31 cellular contexts compared by ENCODE assay signal in genomic region chr16:73420244-73421040, GRCh38.
A peak's percentile ranks its signal among the peaks of the same experiment; 100 is the strongest.
DNase-seq lines count a peak whose midpoint lies in the region; ATAC-seq, FAIRE-seq and TF ChIP-seq lines count a peak whose summit lies in the region.
"Had no signal": no experiment of that assay in that cellular context is flagged by ENCODE, and none has a peak within 500 bp of the region (broad histone marks: within the 10 kb centered on the region; RNA-seq: fewer than 3 reads in every experiment).

No MANE protein-coding gene starts in this region.

- H3K27ac Mint-ChIP-seq in naive thymus-derived CD4-positive, alpha-beta T cell = no peak overlapping the region
- H3K27ac Mint-ChIP-seq: activated B cell treated with CpG ODN at 0.5 μM for 24 hours; activated CD4-positive, alpha-beta T cell treated with anti-CD3 and anti-CD28 coated beads, Interleukin-2, amount 10 ng/mL, durations not matched to agents 7 days and 5 days; activated naive CD4-positive, alpha-beta T cell treated with anti-CD3 and anti-CD28 coated beads, Interleukin-2, amount 50 U/mL, for 24 hours; CD8-positive, alpha-beta T cell; naive B cell had no signal

- dilution Hi-C loops in keratinocyte (cut with MboI; ENCODE audit: extremely low pct_ligation_motif_present, low sequenced_read_pairs) = no loop called here

- no peaks in the 10 kb centered on the region for H3K4me1 ChIP-seq in RWPE2 (ENCODE audit: insufficient read depth, poor library complexity, severe bottlenecking)
- H3K4me1 ChIP-seq in keratinocyte (ENCODE audit: control insufficient read depth, extremely low read depth, insufficient read depth, low read length) = no peaks in the 10 kb centered on the region
- H3K4me1 ChIP-seq in naive thymus-derived CD4-positive, alpha-beta T cell (ENCODE audit: control insufficient read depth in 2 of 2, insufficient read depth in 2 of 2, low read length in 2 of 2) = no peaks in the 10 kb centered on the region
- no peaks in the 10 kb centered on the region for H3K4me1 ChIP-seq in SJCRH30
- H3K4me1 ChIP-seq: BE2C, colonic mucosa, left ventricle myocardium inferior, prostate gland had no signal

- no peak overlapping the region for H3K27ac ChIP-seq in RWPE2 (ENCODE audit: poor library complexity, severe bottlenecking)
- H3K27ac ChIP-seq in keratinocyte (ENCODE audit: control insufficient read depth, insufficient read depth, low read length) = no peak overlapping the region
- H3K27ac ChIP-seq in naive thymus-derived CD4-positive, alpha-beta T cell (ENCODE audit: low read depth, low read length) = no peak overlapping the region
- H3K27ac ChIP-seq in SJCRH30 = no peak overlapping the region
- H3K27ac ChIP-seq: colonic mucosa, epithelial cell of prostate, left ventricle myocardium inferior, neutrophil, prostate gland, SK-N-MC, tibial nerve had no signal

- no peak overlapping the region for H3K4me3 ChIP-seq in RWPE2 (ENCODE audit: severe bottlenecking)
- no peak overlapping the region for H3K4me3 ChIP-seq in keratinocyte (ENCODE audit: control insufficient read depth in 2 of 3, extremely low read depth in 1 of 3, insufficient read depth in 2 of 3, low read depth in 1 of 3, low read length in 3 of 3)
- H3K4me3 ChIP-seq in naive thymus-derived CD4-positive, alpha-beta T cell (ENCODE audit: low read length) = no peak overlapping the region
- no peak overlapping the region for H3K4me3 ChIP-seq in SJCRH30
- H3K4me3 ChIP-seq: colonic mucosa, left ventricle myocardium inferior, prostate gland, SK-N-MC, tibial nerve had no signal

- peaks cover 0 to 2% (median 0%) of the 10 kb centered on the region in 7 donors for H3K4me1 Mint-ChIP-seq in naive thymus-derived CD4-positive, alpha-beta T cell
- H3K4me1 Mint-ChIP-seq: activated B cell treated with CpG ODN at 0.5 μM for 24 hours; activated CD4-positive, alpha-beta T cell treated with anti-CD3 and anti-CD28 coated beads, Interleukin-2, amount 10 ng/mL, durations not matched to agents 7 days and 5 days; activated naive CD4-positive, alpha-beta T cell treated with anti-CD3 and anti-CD28 coated beads, Interleukin-2, amount 50 U/mL, for 24 hours; naive B cell had no signal

- H3K4me3 Mint-ChIP-seq in naive thymus-derived CD4-positive, alpha-beta T cell = no peak overlapping the region
- H3K4me3 Mint-ChIP-seq: activated B cell treated with CpG ODN at 0.5 μM for 24 hours; activated CD4-positive, alpha-beta T cell treated with anti-CD3 and anti-CD28 coated beads, Interleukin-2, amount 10 ng/mL, durations not matched to agents 7 days and 5 days; activated naive CD4-positive, alpha-beta T cell treated with anti-CD3 and anti-CD28 coated beads, Interleukin-2, amount 50 U/mL, for 24 hours; CD8-positive, alpha-beta T cell; naive B cell had no signal

- H3K9me3 ChIP-seq in RWPE2 (ENCODE audit: severe bottlenecking) (no peaks in the 10 kb centered on the region), keratinocyte (ENCODE audit: control insufficient read depth, low read depth, low read length) (no peaks in the 10 kb centered on the region), SJCRH30 (replicated peaks) (no peaks in the 10 kb centered on the region)
- no peaks in the 10 kb centered on the region for H3K9me3 ChIP-seq in naive thymus-derived CD4-positive, alpha-beta T cell (ENCODE audit: control insufficient read depth in 2 of 3, low read length in 3 of 3)
- H3K9me3 ChIP-seq: BE2C, colonic mucosa, left ventricle myocardium inferior, neutrophil, prostate gland, tibial nerve had no signal

- TF ChIP-seq CTCF in RWPE2 (IDR thresholded peaks at IDR 0.05; ENCODE audit: poor library complexity, severe bottlenecking) (no peak), keratinocyte (optimal IDR thresholded peaks at IDR 0.05 in 1 of 3, IDR thresholded peaks at IDR 0.05 in 1 of 3, conservative IDR thresholded peaks at IDR 0.05 in 1 of 3; ENCODE audit: extremely low read depth in 1 of 3, insufficient read depth in 2 of 3, low read length in 3 of 3) (no peak)

- POLR2A ChIA-PET in naive thymus-derived CD4-positive, alpha-beta T cell (lab: Charles Lee) = no interaction called here

- H3K36me3 Mint-ChIP-seq in naive thymus-derived CD4-positive, alpha-beta T cell = no peaks in the 10 kb centered on the region
- H3K36me3 Mint-ChIP-seq: activated naive CD4-positive, alpha-beta T cell treated with anti-CD3 and anti-CD28 coated beads, Interleukin-2, amount 50 U/mL, for 24 hours; CD8-positive, alpha-beta T cell; naive B cell had no signal

- H3K79me2 ChIP-seq in keratinocyte (ENCODE audit: control insufficient read depth, insufficient read depth, low read length) = no peaks in the 10 kb centered on the region

- peak overlapping the region; percentile 6 for H3K4me2 ChIP-seq in keratinocyte (ENCODE audit: control insufficient read depth, extremely low read depth, insufficient read depth, low read depth, low read length)

- H4K20me1 ChIP-seq in keratinocyte (ENCODE audit: control insufficient read depth, extremely low read depth, insufficient read depth, low read length) = no peaks in the 10 kb centered on the region

- H3K27me3 ChIP-seq in RWPE2 (ENCODE audit: insufficient read depth, poor library complexity, severe bottlenecking) = no peaks in the 10 kb centered on the region
- H3K27me3 ChIP-seq in keratinocyte (ENCODE audit: control insufficient read depth, extremely low read depth, insufficient read depth, low read length) = no peaks in the 10 kb centered on the region
- H3K27me3 ChIP-seq in naive thymus-derived CD4-positive, alpha-beta T cell (ENCODE audit: control insufficient read depth in 2 of 2, insufficient read depth in 2 of 2, low read length in 2 of 2) = no peaks in the 10 kb centered on the region
- H3K27me3 ChIP-seq in SJCRH30 = no peaks in the 10 kb centered on the region
- H3K27me3 ChIP-seq: BE2C, colonic mucosa, neutrophil, tibial nerve had no signal

- 0 out of 3 replicates have a peak, but pooled peaks have one; percentile 14 for ATAC-seq in RWPE2 (ENCODE audit: low read depth)
- no peak for ATAC-seq in naive thymus-derived CD4-positive, alpha-beta T cell
- ATAC-seq: CD8-positive, alpha-beta T cell; sciatic nerve had no signal

- intact Hi-C loops in naive thymus-derived CD4-positive, alpha-beta T cell (cut with micrococcal nuclease) = no loop called here

- H2AFZ ChIP-seq in keratinocyte (ENCODE audit: control insufficient read depth, low read length) = no peak overlapping the region

- H3K36me3 ChIP-seq in RWPE2 (ENCODE audit: low read depth) = no peaks in the 10 kb centered on the region
- no peaks in the 10 kb centered on the region for H3K36me3 ChIP-seq in keratinocyte (ENCODE audit: control insufficient read depth in 2 of 2, extremely low read depth in 1 of 2, insufficient read depth in 2 of 2, low read length in 2 of 2)
- no peaks in the 10 kb centered on the region for H3K36me3 ChIP-seq in naive thymus-derived CD4-positive, alpha-beta T cell (ENCODE audit: control insufficient read depth in 2 of 3, insufficient read depth in 3 of 3, low read length in 3 of 3)
- no peaks in the 10 kb centered on the region for H3K36me3 ChIP-seq in SJCRH30
- H3K36me3 ChIP-seq: BE2C, colonic mucosa, left ventricle myocardium inferior, neutrophil, prostate gland, tibial nerve had no signal

- FAIRE-seq in keratinocyte (lab: Jason Lieb, UNC) = no peak
- FAIRE-seq: GM12892 had no signal

- H3K27me3 Mint-ChIP-seq in naive thymus-derived CD4-positive, alpha-beta T cell = peaks cover 0 to 9% (median 0%) of the 10 kb centered on the region in 5 donors
- H3K27me3 Mint-ChIP-seq: activated B cell treated with CpG ODN at 0.5 μM for 24 hours; activated CD4-positive, alpha-beta T cell treated with anti-CD3 and anti-CD28 coated beads, Interleukin-2, amount 10 ng/mL, durations not matched to agents 7 days and 5 days; activated naive CD4-positive, alpha-beta T cell treated with anti-CD3 and anti-CD28 coated beads, Interleukin-2, amount 50 U/mL, for 24 hours had no signal

- DNase-seq in A172 (ENCODE audit: low spot score) (peak; percentile 72), HS-5 (ENCODE audit: low read depth) (peak; percentile 14), RWPE2 (ENCODE audit: low spot score) (no peak), keratinocyte (ENCODE audit: low read depth, low spot score) (no peak), NCI-H2081 (lab: John Stamatoyannopoulos, UW) (no peak), SJCRH30 (no peak), HT-29 (ENCODE audit: low spot score) (no peak)
- no peak for DNase-seq in naive thymus-derived CD4-positive, alpha-beta T cell
- DNase-seq: activated B cell treated with CpG ODN at 0.5 μM for 24 hours; activated CD4-positive, alpha-beta T cell treated with anti-CD3 and anti-CD28 coated beads, Interleukin-2, amount 10 ng/mL, durations not matched to agents 7 days and 5 days; amygdala; BE2C; CD8-positive, alpha-beta T cell; colonic mucosa; effector memory CD4-positive, alpha-beta T cell; left ventricle myocardium inferior; naive B cell; NCI-H1092 treated with DMSO at 0.1 percent for 48 hours; NCI-H1930; NCI-H2227 treated with DMSO at 0.1 percent for 48 hours; NCI-H774; RPMI8226; stimulated activated CD4-positive, alpha-beta T cell treated with anti-CD3 and anti-CD28 coated beads, Interleukin-4, amount 100 ng/mL, for 24 hours had no signal

- no peak overlapping the region for H3K9ac ChIP-seq in keratinocyte (ENCODE audit: control insufficient read depth, extremely low read depth, insufficient read depth, low read length)

- CTCF ChIA-PET in naive thymus-derived CD4-positive, alpha-beta T cell (lab: Charles Lee) = interaction anchor here (0.6 kb wide), 1 partner anchor 484 kb away, joined by 4 read pairs; no protein-coding TSS in a partner anchor

- H3K9me3 Mint-ChIP-seq in naive thymus-derived CD4-positive, alpha-beta T cell = peaks cover 0 to 3% (median 0%) of the 10 kb centered on the region in 11 donors
- H3K9me3 Mint-ChIP-seq: activated B cell treated with CpG ODN at 0.5 μM for 24 hours; activated CD4-positive, alpha-beta T cell treated with anti-CD3 and anti-CD28 coated beads, Interleukin-2, amount 10 ng/mL, durations not matched to agents 7 days and 5 days; activated naive CD4-positive, alpha-beta T cell treated with anti-CD3 and anti-CD28 coated beads, Interleukin-2, amount 50 U/mL, for 24 hours; CD8-positive, alpha-beta T cell had no signal

- H3K9me1 ChIP-seq in keratinocyte (ENCODE audit: control insufficient read depth, extremely low read depth, insufficient read depth, low read length) = no peaks in the 10 kb centered on the region

Comparison
In these comparisons a context has a peak if more than half of its experiments do, and no peak if none do; other contexts are left out.
1. DNase-seq: peak in A172 (single experiment) and HS-5 (single experiment); none in RWPE2 (single experiment), keratinocyte (single experiment), naive thymus-derived CD4-positive, alpha-beta T cell (0 of 9), NCI-H2081 (0 of 2), SJCRH30 (0 of 2) and HT-29 (single experiment).